9 cellular contexts compared by ENCODE assay signal in the genomic region with DNA sequence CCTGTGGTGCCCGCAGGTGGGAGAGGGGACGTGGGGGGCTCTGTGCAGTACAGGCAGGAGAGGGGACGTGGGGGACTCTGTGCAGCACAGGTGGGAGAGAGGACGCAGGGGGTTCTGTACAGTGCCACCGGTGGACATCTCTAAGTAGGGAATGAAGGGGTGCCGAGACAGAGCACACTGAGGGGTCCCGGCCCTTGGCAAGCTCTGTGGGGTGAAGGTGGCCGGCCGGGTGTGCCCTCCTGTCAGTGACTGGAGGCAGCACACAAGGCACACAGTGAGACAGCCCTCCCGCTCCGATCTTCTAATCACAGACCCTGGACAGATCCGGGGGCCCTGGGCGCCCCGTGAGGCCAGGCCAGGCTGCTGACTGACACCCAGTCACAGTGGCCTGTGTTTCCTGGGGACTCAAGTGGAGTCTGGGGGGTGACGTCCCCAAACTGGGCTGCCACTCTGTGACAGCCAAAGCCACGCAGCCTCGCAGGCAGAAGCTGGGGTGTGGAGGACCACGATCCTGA. TPM values are rescaled to one million over a fixed set of nuclear protein-coding genes. Genes with fewer than 3 reads are reported as not detected.
A peak's percentile ranks its signal among the peaks of the same experiment; 100 is the strongest.
DNase-seq lines count a peak whose midpoint lies in the region; ATAC-seq and TF ChIP-seq lines count a peak whose summit lies in the region.
"Had no signal": no experiment of that assay in that cellular context is flagged by ENCODE, and none has a peak within 500 bp of the region (broad histone marks: within the 10 kb centered on the region; RNA-seq: fewer than 3 reads in every experiment).

No MANE protein-coding gene starts in this region.

- no peak overlapping the region for H3K27ac Mint-ChIP-seq in CD8-positive, alpha-beta memory T cell
- peak overlapping the region; percentile 71 for H3K27ac Mint-ChIP-seq in T-helper 17 cell
- no peak overlapping the region for H3K27ac Mint-ChIP-seq in stimulated activated naive CD8-positive, alpha-beta T cell treated with anti-CD3 and anti-CD28 coated beads, Interleukin-15, amount 100 ng/mL, for 72 hours

- ATAC-seq in T-helper 17 cell, result peak; percentile 1
- peak; percentile 8 for ATAC-seq in stimulated activated naive CD8-positive, alpha-beta T cell treated with anti-CD3 and anti-CD28 coated beads, Interleukin-15, amount 100 ng/mL, for 72 hours
- ATAC-seq in HG03439 (IDR thresholded peaks at IDR 0.05; ENCODE audit: unreplicated experiment), result no peak
- ATAC-seq in HG03280 (IDR thresholded peaks at IDR 0.05; ENCODE audit: unreplicated experiment), result no peak

- H3K27me3 Mint-ChIP-seq in CD8-positive, alpha-beta memory T cell, result no peaks in the 10 kb centered on the region
- H3K27me3 Mint-ChIP-seq in T-helper 17 cell, result no peaks in the 10 kb centered on the region
- H3K27me3 Mint-ChIP-seq in stimulated activated naive CD8-positive, alpha-beta T cell treated with anti-CD3 and anti-CD28 coated beads, Interleukin-15, amount 100 ng/mL, for 72 hours, result no peaks in the 10 kb centered on the region

- peaks cover 0 to 2% (median 0%) of the 10 kb centered on the region in 3 donors for H3K36me3 Mint-ChIP-seq in CD8-positive, alpha-beta memory T cell
- no peaks in the 10 kb centered on the region for H3K36me3 Mint-ChIP-seq in T-helper 17 cell (ENCODE audit: low read depth)

- no peaks in the 10 kb centered on the region for H3K27me3 ChIP-seq in CD8-positive, alpha-beta memory T cell (ENCODE audit: insufficient read depth, low read length, poor library complexity, severe bottlenecking)
- no peaks in the 10 kb centered on the region for H3K27me3 ChIP-seq in esophagus squamous epithelium

- POLR2A ChIA-PET in CD8-positive, alpha-beta memory T cell (lab: Charles Lee), result no interaction called here

- no peaks in the 10 kb centered on the region for H3K9me3 Mint-ChIP-seq in CD8-positive, alpha-beta memory T cell
- no peaks in the 10 kb centered on the region for H3K9me3 Mint-ChIP-seq in stimulated activated naive CD8-positive, alpha-beta T cell treated with anti-CD3 and anti-CD28 coated beads, Interleukin-15, amount 100 ng/mL, for 72 hours

- no peaks in the 10 kb centered on the region for H3K9me3 ChIP-seq in CD8-positive, alpha-beta memory T cell (ENCODE audit: low read length)
- H3K9me3 ChIP-seq in T-helper 17 cell (ENCODE audit: control insufficient read depth, low read length, poor library complexity, severe bottlenecking) (no peaks in the 10 kb centered on the region), esophagus squamous epithelium (no peaks in the 10 kb centered on the region)
- H3K9me3 ChIP-seq: mucosa of descending colon had no signal

- peak overlapping the region; percentile 51 for H3K4me3 ChIP-seq in CD8-positive, alpha-beta memory T cell (ENCODE audit: low read length)
- H3K4me3 ChIP-seq in esophagus squamous epithelium, result peak overlapping the region in 3 of 4 donors; percentile 30 to 58 (median 38)
- H3K4me3 ChIP-seq: mucosa of descending colon had no signal

- CTCF ChIA-PET in CD8-positive, alpha-beta memory T cell (lab: Charles Lee), result interaction anchor here (0.9 to 1.2 kb wide), 3 partner anchors 11 to 62 kb away, joined by 3 to 5 read pairs (median 4); a partner anchor contains a TSS

- peaks cover 0 to 4% (median 4%) of the 10 kb centered on the region in 3 donors for H3K4me1 Mint-ChIP-seq in CD8-positive, alpha-beta memory T cell
- peaks cover 24% of the 10 kb centered on the region for H3K4me1 Mint-ChIP-seq in T-helper 17 cell
- peaks cover 50% of the 10 kb centered on the region for H3K4me1 Mint-ChIP-seq in stimulated activated naive CD8-positive, alpha-beta T cell treated with anti-CD3 and anti-CD28 coated beads, Interleukin-15, amount 100 ng/mL, for 72 hours

- TF ChIP-seq POLR2A in esophagus squamous epithelium (IDR thresholded peaks at IDR 0.05), result no peak

- peaks cover 14% of the 10 kb centered on the region for H3K4me1 ChIP-seq in CD8-positive, alpha-beta memory T cell (ENCODE audit: insufficient read depth, low read length)
- peaks cover 30 to 97% (median 44%) of the 10 kb centered on the region in 3 donors for H3K4me1 ChIP-seq in esophagus squamous epithelium

- TF ChIP-seq CTCF in esophagus squamous epithelium (IDR thresholded peaks at IDR 0.05), result no peak

- H3K27ac ChIP-seq in CD8-positive, alpha-beta memory T cell (ENCODE audit: low read depth, low read length), result no peak overlapping the region
- H3K27ac ChIP-seq in esophagus squamous epithelium, result peak overlapping the region; percentile 36 to 90 (median 76)

- H3K36me3 ChIP-seq in CD8-positive, alpha-beta memory T cell (ENCODE audit: insufficient read depth, low read length), result no peaks in the 10 kb centered on the region
- H3K36me3 ChIP-seq in esophagus squamous epithelium, result peaks cover 0 to 19% (median 0%) of the 10 kb centered on the region in 3 donors

- intact Hi-C loops in esophagus squamous epithelium (cut with DNase I), result no loop called here

- no peak overlapping the region for H3K4me3 Mint-ChIP-seq in CD8-positive, alpha-beta memory T cell
- H3K4me3 Mint-ChIP-seq in T-helper 17 cell, result peak overlapping the region; percentile 93
- peak overlapping the region; percentile 29 to 85 for H3K4me3 Mint-ChIP-seq in stimulated activated naive CD8-positive, alpha-beta T cell treated with anti-CD3 and anti-CD28 coated beads, Interleukin-15, amount 100 ng/mL, for 72 hours

- no peak for DNase-seq in CD8-positive, alpha-beta memory T cell
- DNase-seq in T-helper 17 cell, result no peak
- no peak for DNase-seq in esophagus squamous epithelium (lab: John Stamatoyannopoulos, UW)
- no peak for DNase-seq in stimulated activated naive CD8-positive, alpha-beta T cell treated with anti-CD3 and anti-CD28 coated beads, Interleukin-15, amount 100 ng/mL, for 72 hours
- DNase-seq in stimulated activated CD8-positive, alpha-beta memory T cell treated with anti-CD3 and anti-CD28 coated beads, Interleukin-4, amount 100 ng/mL, for 48 hours, result no peak
- DNase-seq: NCI-H187 treated with DMSO at 0.1 percent for 48 hours had no signal

- 53 to 74% methylated on average over 9 to 11 of the region's 18 CpGs for WGBS in esophagus squamous epithelium, 2 donors

RNA-seq across cellular contexts. Expression of a gene that starts 11.2 kb away (rescaled TPM):
- total RNA-seq in CD8-positive, alpha-beta memory T cell, result under 1 TPM; 0.55 to 0.70 TPM
- 1.2 TPM for polyA plus RNA-seq in CD8-positive, alpha-beta memory T cell
- total RNA-seq in T-helper 17 cell, result 10 to 100 TPM; 17.9 to 22.2 TPM
- total RNA-seq in esophagus squamous epithelium, result 10 to 100 TPM in 1 of 4 donors, 1 to 10 TPM in 3; 1.1 to 12.8 (median 3.5) TPM

RNA-seq across cellular contexts. Expression of a gene that starts 32.4 kb away (rescaled TPM):
- total RNA-seq in CD8-positive, alpha-beta memory T cell, result not detected
- 0.17 TPM for polyA plus RNA-seq in CD8-positive, alpha-beta memory T cell
- total RNA-seq in T-helper 17 cell, result under 1 TPM in 1 of 2 donors, not detected in 1; 0.25 TPM
- total RNA-seq in esophagus squamous epithelium, result 1 to 10 TPM in 3 of 4 donors, under 1 TPM in 1; 0.87 to 2.3 (median 1.5) TPM

Comparison
In these comparisons a context has a peak if more than half of its experiments do, and no peak if none do; other contexts are left out.
1. H3K4me3 Mint-ChIP-seq: peak in T-helper 17 cell (single experiment) and stimulated activated naive CD8-positive, alpha-beta T cell treated with anti-CD3 and anti-CD28 coated beads, Interleukin-15, amount 100 ng/mL, for 72 hours (2 of 2); none in CD8-positive, alpha-beta memory T cell (0 of 7).
2. ATAC-seq: peak in T-helper 17 cell (single experiment) and stimulated activated naive CD8-positive, alpha-beta T cell treated with anti-CD3 and anti-CD28 coated beads, Interleukin-15, amount 100 ng/mL, for 72 hours (single experiment); none in HG03439 (single experiment) and HG03280 (single experiment).